ENCODE assay signal across 12 cellular contexts in the genomic region with DNA sequence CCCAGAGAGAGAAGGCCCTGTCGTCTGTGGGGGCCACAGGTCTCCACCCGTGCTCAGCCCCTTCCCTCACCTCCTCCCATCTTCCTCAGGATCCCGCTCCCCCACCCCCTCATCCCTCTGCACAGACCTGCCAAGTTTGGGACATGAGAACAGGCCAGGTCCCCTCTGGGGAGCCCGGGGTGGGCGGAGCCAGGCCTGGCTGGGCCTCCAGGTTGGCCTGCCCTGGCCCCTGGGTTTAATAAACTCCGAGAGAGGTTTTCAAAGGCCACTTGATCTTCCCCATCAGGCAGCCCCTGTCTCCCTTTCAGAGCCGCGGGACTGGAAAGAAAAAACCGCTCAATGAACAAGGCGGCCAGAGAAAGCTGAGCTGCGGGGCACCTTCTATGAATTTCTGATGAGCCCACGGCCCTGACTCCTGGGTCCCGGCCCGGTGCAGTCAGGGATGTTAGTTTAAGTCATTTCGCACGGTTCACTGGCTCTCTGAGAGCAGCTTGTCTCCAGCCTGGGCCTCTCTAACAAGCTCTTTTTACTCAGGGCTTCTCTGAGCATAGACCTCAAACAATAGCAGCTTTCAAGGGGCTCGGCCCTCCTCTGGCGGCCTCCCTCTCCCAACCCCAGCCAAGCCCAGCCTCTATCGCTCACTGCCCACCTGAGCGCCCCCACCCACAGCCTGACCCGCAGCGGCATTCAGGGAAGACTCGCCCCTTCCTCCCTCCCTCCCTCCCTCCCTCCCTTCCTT.
A peak's percentile ranks its signal among the peaks of the same experiment; 100 is the strongest.
DNase-seq lines count a peak whose midpoint lies in the region; ATAC-seq and TF ChIP-seq lines count a peak whose summit lies in the region.
"Had no signal": no experiment of that assay in that cellular context is flagged by ENCODE, and none has a peak within 500 bp of the region (broad histone marks: within the 10 kb centered on the region; RNA-seq: fewer than 3 reads in every experiment).

No MANE protein-coding gene starts in this region.

- H3K4me1 ChIP-seq in DND-41 (ENCODE audit: insufficient read depth, low read length) = peaks cover 33% of the 10 kb centered on the region
- H3K4me1 ChIP-seq in CD8-positive, alpha-beta T cell (ENCODE audit: insufficient read depth, low read length) = no peaks in the 10 kb centered on the region

- no peak overlapping the region for H3K27ac ChIP-seq in DND-41 (ENCODE audit: low read length)
- no peak overlapping the region for H3K27ac ChIP-seq in CD8-positive, alpha-beta T cell (ENCODE audit: low read depth, low read length)
- H3K27ac ChIP-seq: dorsolateral prefrontal cortex had no signal

- CTCF ChIA-PET in T-cell (lab: Charles Lee) = no interaction called here
- CTCF ChIA-PET in CD8-positive, alpha-beta T cell (lab: Charles Lee) = no interaction called here

- H3K4me1 Mint-ChIP-seq in brain (peaks cover 41% of the 10 kb centered on the region), nephron (peaks cover 57% of the 10 kb centered on the region), T-cell (peaks cover 0 to 9% (median 0%) of the 10 kb centered on the region in 3 donors)
- no peaks in the 10 kb centered on the region for H3K4me1 Mint-ChIP-seq in CD8-positive, alpha-beta T cell (ENCODE audit: low read depth)

- H3K79me2 ChIP-seq in DND-41 (ENCODE audit: insufficient read depth, low read length) = no peaks in the 10 kb centered on the region

- intact Hi-C loops in CD8-positive, alpha-beta T cell (cut with DNase I, micrococcal nuclease) = no loop called here

- no peaks in the 10 kb centered on the region for H3K27me3 ChIP-seq in DND-41 (ENCODE audit: insufficient read depth, low read length, poor library complexity)
- H3K27me3 ChIP-seq in CD8-positive, alpha-beta T cell (ENCODE audit: insufficient read depth, low read length) = no peaks in the 10 kb centered on the region

- POLR2A ChIA-PET in T-cell (lab: Charles Lee) = no interaction called here
- POLR2A ChIA-PET in CD8-positive, alpha-beta T cell (lab: Charles Lee) = no interaction called here

- peak overlapping the region in 4 of 5 experiments; percentile 43 to 64 (median 54) for H3K4me3 Mint-ChIP-seq in brain
- H3K4me3 Mint-ChIP-seq in nephron = peak overlapping the region; percentile 10 to 43 (median 41)
- H3K4me3 Mint-ChIP-seq in T-cell = no peak overlapping the region
- no peak overlapping the region for H3K4me3 Mint-ChIP-seq in CD8-positive, alpha-beta T cell
- H3K4me3 Mint-ChIP-seq: activated T-helper 17 cell treated with anti-CD3 and anti-CD28 coated beads, Interleukin-2, amount 50 U/mL, for 72 hours; T-helper 1 cell treated with Interleukin-12 subunit alpha and Interleukin-12 subunit beta and Interleukin-4 antibody, amounts not matched to agents 30 μg/mL and 1 μg/mL, for 36 hours had no signal

- H3K4me2 ChIP-seq in DND-41 (ENCODE audit: insufficient read depth, low read length) = no peak overlapping the region

- H3K27ac Mint-ChIP-seq in brain = peak overlapping the region; percentile 21 to 99 (median 85)
- H3K27ac Mint-ChIP-seq in nephron = peak overlapping the region; percentile 95 to 99 (median 97)
- H3K27ac Mint-ChIP-seq in T-cell = no peak overlapping the region
- no peak overlapping the region for H3K27ac Mint-ChIP-seq in CD8-positive, alpha-beta T cell
- H3K27ac Mint-ChIP-seq: activated T-helper 17 cell treated with anti-CD3 and anti-CD28 coated beads, Interleukin-2, amount 50 U/mL, for 72 hours; T-helper 1 cell treated with Interleukin-12 subunit alpha and Interleukin-12 subunit beta and Interleukin-4 antibody, amounts not matched to agents 30 μg/mL and 1 μg/mL, for 36 hours had no signal

- H3K36me3 Mint-ChIP-seq in brain = no peaks in the 10 kb centered on the region
- no peaks in the 10 kb centered on the region for H3K36me3 Mint-ChIP-seq in nephron (ENCODE audit: low read depth)
- H3K36me3 Mint-ChIP-seq in T-cell = no peaks in the 10 kb centered on the region
- no peaks in the 10 kb centered on the region for H3K36me3 Mint-ChIP-seq in CD8-positive, alpha-beta T cell

- no peaks in the 10 kb centered on the region for H3K9me3 ChIP-seq in DND-41 (ENCODE audit: insufficient read depth, low read length, severe bottlenecking)
- H3K9me3 ChIP-seq in CD8-positive, alpha-beta T cell (ENCODE audit: low read length) = no peaks in the 10 kb centered on the region

- H3K4me3 ChIP-seq in DND-41 (ENCODE audit: low read depth in 1 of 2, low read length in 2 of 2) = no peak overlapping the region
- no peak overlapping the region for H3K4me3 ChIP-seq in CD8-positive, alpha-beta T cell (ENCODE audit: low read depth, low read length)

- no peak for ATAC-seq in DND-41 (ENCODE audit: insufficient read depth, low read depth)
- no peak for ATAC-seq in T-cell (replicated peaks in 1 of 4)
- no peak for ATAC-seq in GM18861 (IDR thresholded peaks at IDR 0.05; ENCODE audit: unreplicated experiment)
- ATAC-seq in CD8-positive, alpha-beta T cell = no peak
- ATAC-seq: activated T-helper 17 cell treated with anti-CD3 and anti-CD28 coated beads, Interleukin-2, amount 50 U/mL, for 72 hours had no signal

- no peak overlapping the region for H3K9ac ChIP-seq in DND-41 (ENCODE audit: low read depth, low read length)

- no peaks in the 10 kb centered on the region for H4K20me1 ChIP-seq in DND-41 (ENCODE audit: insufficient read depth, low read length)

- H3K9me3 Mint-ChIP-seq in brain (peaks cover 8 to 18% (median 8%) of the 10 kb centered on the region in 5 experiments), nephron (peaks cover 5% of the 10 kb centered on the region), T-cell (peaks cover 0 to 3% (median 0%) of the 10 kb centered on the region in 3 donors)
- H3K9me3 Mint-ChIP-seq in CD8-positive, alpha-beta T cell = no peaks in the 10 kb centered on the region
- H3K9me3 Mint-ChIP-seq: activated T-helper 17 cell treated with anti-CD3 and anti-CD28 coated beads, Interleukin-2, amount 50 U/mL, for 72 hours; T-helper 1 cell treated with Interleukin-12 subunit alpha and Interleukin-12 subunit beta and Interleukin-4 antibody, amounts not matched to agents 30 μg/mL and 1 μg/mL, for 36 hours had no signal

- no peaks in the 10 kb centered on the region for H3K36me3 ChIP-seq in DND-41 (ENCODE audit: insufficient read depth, low read length)
- H3K36me3 ChIP-seq in CD8-positive, alpha-beta T cell (ENCODE audit: insufficient read depth, low read length) = no peaks in the 10 kb centered on the region

- TF ChIP-seq CTCF in DND-41 (IDR thresholded peaks at IDR 0.05; ENCODE audit: borderline replicate concordance, extremely low read depth, low read length, poor library complexity, severe bottlenecking) (no peak), brain (conservative IDR thresholded peaks at IDR 0.05) (no peak), nephron (IDR thresholded peaks at IDR 0.05; ENCODE audit: unreplicated experiment in 3 of 3) (no peak)
- no peak for TF ChIP-seq CTCF in CD8-positive, alpha-beta T cell (IDR thresholded peaks at IDR 0.05)

- no peak overlapping the region for H2AFZ ChIP-seq in DND-41 (ENCODE audit: low read depth, low read length)

- peaks cover 16% of the 10 kb centered on the region for H3K27me3 Mint-ChIP-seq in brain
- peaks cover 5% of the 10 kb centered on the region for H3K27me3 Mint-ChIP-seq in nephron (ENCODE audit: low read depth)
- H3K27me3 Mint-ChIP-seq in T-cell = peaks cover 0 to 10% of the 10 kb centered on the region in 2 donors
- H3K27me3 Mint-ChIP-seq in CD8-positive, alpha-beta T cell (ENCODE audit: low read depth) = peaks cover 5% of the 10 kb centered on the region

- DNase-seq in DND-41 (peak; percentile 29), NCI-H187 treated with DMSO at 0.1 percent for 48 hours (lab: John Stamatoyannopoulos, UW) (peak; percentile 80), T-cell (no peak), H4 (ENCODE audit: low spot score) (no peak)
- DNase-seq in CD8-positive, alpha-beta T cell = no peak
- DNase-seq: mammary epithelial cell had no signal

Comparison
In these comparisons a context has a peak if more than half of its experiments do, and no peak if none do; other contexts are left out.
1. DNase-seq: peak in DND-41 (single experiment) and NCI-H187 treated with DMSO at 0.1 percent for 48 hours (single experiment); none in T-cell (0 of 34), CD8-positive, alpha-beta T cell (0 of 7) and H4 (single experiment).
2. H3K27ac Mint-ChIP-seq: peak in brain (5 of 5) and nephron (3 of 3); none in T-cell (0 of 2) and CD8-positive, alpha-beta T cell (single experiment).
3. H3K4me3 Mint-ChIP-seq: peak in brain (4 of 5) and nephron (3 of 3); none in T-cell (0 of 3) and CD8-positive, alpha-beta T cell (single experiment).